In the genomic region with DNA sequence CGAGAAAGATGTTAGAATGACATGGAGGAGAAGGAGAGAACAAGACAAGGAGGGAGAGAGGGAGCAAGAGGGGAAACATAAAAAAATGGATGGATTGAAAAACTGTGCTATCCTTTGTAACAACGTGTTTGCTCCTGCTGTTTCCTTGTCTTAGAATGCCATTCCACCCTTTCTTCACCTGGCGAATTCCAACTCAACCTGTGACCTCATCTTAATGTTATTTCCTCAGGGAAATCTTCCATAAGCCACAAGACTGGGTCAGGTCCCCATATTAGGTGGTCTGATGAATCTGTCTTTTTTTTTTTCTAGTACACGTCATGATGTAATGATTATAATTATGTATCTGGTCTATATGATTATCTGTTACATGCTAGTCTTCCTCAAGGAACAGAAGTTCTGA, we compare ENCODE assay signal across 24 cellular contexts.
"Had no signal": no experiment of that assay in that cellular context is flagged by ENCODE, and none has a peak within 500 bp of the region (broad histone marks: within the 10 kb centered on the region; RNA-seq: fewer than 3 reads in every experiment).

No MANE protein-coding gene starts in this region.

- H3K4me3 Mint-ChIP-seq: effector memory CD8-positive, alpha-beta T cell; immature natural killer cell; naive thymus-derived CD8-positive, alpha-beta T cell; nephron progenitor cell; stimulated activated effector memory CD8-positive, alpha-beta T cell treated with anti-CD3 and anti-CD28 coated beads, Interleukin-12 subunit alpha, Interleukin-12 subunit beta, amount 100 ng/mL, for 72 hours had no signal

- H3K9me3 ChIP-seq: gastroesophageal sphincter, heart right ventricle, prostate gland, right atrium auricular region, sigmoid colon, stomach, thyroid gland had no signal

- H3K27me3 ChIP-seq: gastroesophageal sphincter, right atrium auricular region, sigmoid colon, stomach, thyroid gland had no signal

- H3K9me3 Mint-ChIP-seq: effector memory CD8-positive, alpha-beta T cell; nephron progenitor cell; stimulated activated effector memory CD8-positive, alpha-beta T cell treated with anti-CD3 and anti-CD28 coated beads, Interleukin-12 subunit alpha, Interleukin-12 subunit beta, amount 100 ng/mL, for 72 hours had no signal

- ATAC-seq: effector memory CD8-positive, alpha-beta T cell; gastroesophageal sphincter; heart right ventricle; left lobe of liver; naive thymus-derived CD8-positive, alpha-beta T cell; stimulated activated effector memory CD8-positive, alpha-beta T cell treated with anti-CD3 and anti-CD28 coated beads, Interleukin-12 subunit alpha, Interleukin-12 subunit beta, amount 100 ng/mL, for 72 hours had no signal

- H3K4me1 ChIP-seq: gastroesophageal sphincter, heart right ventricle, prostate gland, right atrium auricular region, thyroid gland had no signal

- DNase-seq: dermis blood vessel endothelial cell; effector memory CD8-positive, alpha-beta T cell; foreskin fibroblast; glutamatergic neuron; heart right ventricle; hippocampal formation; immature natural killer cell; islet precursor cell; naive thymus-derived CD8-positive, alpha-beta T cell; nephron progenitor cell; nucleus accumbens; sigmoid colon; stimulated activated CD4-positive, alpha-beta T cell treated with anti-CD3 and anti-CD28 coated beads, Interleukin-2, amount 100 ng/mL, for 24 hours; stimulated activated CD4-positive, alpha-beta T cell treated with anti-CD3 and anti-CD28 coated beads, Interleukin-4, amount 100 ng/mL, for 24 hours; stimulated activated naive CD4-positive, alpha-beta T cell treated with Interleukin-2 at 50 U/mL for 16 hours; stomach; thyroid gland had no signal

- H3K4me3 ChIP-seq: coronary artery, gastroesophageal sphincter, heart right ventricle, prostate gland, right atrium auricular region, sigmoid colon, stomach, thyroid gland had no signal

- H3K36me3 ChIP-seq: gastroesophageal sphincter, heart right ventricle, prostate gland, right atrium auricular region, sigmoid colon, stomach, thyroid gland had no signal

- H3K27ac ChIP-seq: coronary artery, epithelial cell of prostate, gastroesophageal sphincter, heart right ventricle, prostate gland, right atrium auricular region, sigmoid colon, stomach, thyroid gland had no signal

- H3K27me3 Mint-ChIP-seq: naive thymus-derived CD8-positive, alpha-beta T cell had no signal

- H3K27ac Mint-ChIP-seq: effector memory CD8-positive, alpha-beta T cell; immature natural killer cell; naive thymus-derived CD8-positive, alpha-beta T cell; nephron progenitor cell had no signal

- H3K4me1 Mint-ChIP-seq: immature natural killer cell; naive thymus-derived CD8-positive, alpha-beta T cell; stimulated activated effector memory CD8-positive, alpha-beta T cell treated with anti-CD3 and anti-CD28 coated beads, Interleukin-12 subunit alpha, Interleukin-12 subunit beta, amount 100 ng/mL, for 72 hours had no signal

- H3K36me3 Mint-ChIP-seq: immature natural killer cell; naive thymus-derived CD8-positive, alpha-beta T cell; stimulated activated effector memory CD8-positive, alpha-beta T cell treated with anti-CD3 and anti-CD28 coated beads, Interleukin-12 subunit alpha, Interleukin-12 subunit beta, amount 100 ng/mL, for 72 hours had no signal
